Comparison of ENCODE assay signal across 1 cellular context in the genomic region with DNA sequence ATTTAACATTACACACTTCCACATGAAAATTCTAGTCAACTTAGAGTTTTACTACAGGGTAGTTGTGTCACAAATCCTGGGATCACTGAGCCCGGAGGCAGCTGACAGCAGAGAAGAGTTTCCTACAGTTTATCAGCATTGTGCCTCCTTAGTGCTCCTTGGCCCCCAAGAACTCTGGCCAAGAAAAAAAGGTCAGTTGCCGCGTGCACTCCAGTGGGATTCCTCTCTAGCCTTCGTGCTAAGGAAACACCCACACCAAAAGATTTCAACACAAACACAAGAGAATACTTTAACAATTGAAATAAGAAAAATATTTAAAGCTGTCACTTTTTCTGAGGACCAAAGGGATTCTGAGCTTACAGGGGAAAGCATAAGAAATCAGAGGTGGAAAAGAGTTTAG.
TF ChIP-seq lines count a peak whose summit lies in the region.

No MANE protein-coding gene starts in this region.

TF ChIP-seq in HepG2, 621 proteins besides CTCF, POLR2A, EP300 and RAD21:
- TF ChIP-seq ZBTB40 (IDR thresholded peaks at IDR 0.05) (no peak), ZBTB40 (CRISPR knock-in tag; IDR thresholded peaks at IDR 0.05) (no peak), STAT5B (CRISPR knock-in tag; IDR thresholded peaks at IDR 0.05) (no peak), ZNF792 (CRISPR knock-in tag; IDR thresholded peaks at IDR 0.05) (no peak), ZNF790 (CRISPR knock-in tag; IDR thresholded peaks at IDR 0.05; ENCODE audit: borderline replicate concordance) (no peak), ELF4 (CRISPR knock-in tag; IDR thresholded peaks at IDR 0.05; ENCODE audit: borderline replicate concordance) (no peak), ARID2 (CRISPR knock-in tag; IDR thresholded peaks at IDR 0.05; ENCODE audit: borderline replicate concordance) (no peak)
- TF ChIP-seq, protein P1, sequence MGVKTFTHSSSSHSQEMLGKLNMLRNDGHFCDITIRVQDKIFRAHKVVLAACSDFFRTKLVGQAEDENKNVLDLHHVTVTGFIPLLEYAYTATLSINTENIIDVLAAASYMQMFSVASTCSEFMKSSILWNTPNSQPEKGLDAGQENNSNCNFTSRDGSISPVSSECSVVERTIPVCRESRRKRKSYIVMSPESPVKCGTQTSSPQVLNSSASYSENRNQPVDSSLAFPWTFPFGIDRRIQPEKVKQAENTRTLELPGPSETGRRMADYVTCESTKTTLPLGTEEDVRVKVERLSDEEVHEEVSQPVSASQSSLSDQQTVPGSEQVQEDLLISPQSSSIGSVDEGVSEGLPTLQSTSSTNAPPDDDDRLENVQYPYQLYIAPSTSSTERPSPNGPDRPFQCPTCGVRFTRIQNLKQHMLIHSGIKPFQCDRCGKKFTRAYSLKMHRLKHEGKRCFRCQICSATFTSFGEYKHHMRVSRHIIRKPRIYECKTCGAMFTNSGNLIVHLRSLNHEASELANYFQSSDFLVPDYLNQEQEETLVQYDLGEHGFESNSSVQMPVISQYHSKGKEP (CRISPR knock-in tag; IDR thresholded peaks at IDR 0.05), result no peak
